In the genomic region with DNA sequence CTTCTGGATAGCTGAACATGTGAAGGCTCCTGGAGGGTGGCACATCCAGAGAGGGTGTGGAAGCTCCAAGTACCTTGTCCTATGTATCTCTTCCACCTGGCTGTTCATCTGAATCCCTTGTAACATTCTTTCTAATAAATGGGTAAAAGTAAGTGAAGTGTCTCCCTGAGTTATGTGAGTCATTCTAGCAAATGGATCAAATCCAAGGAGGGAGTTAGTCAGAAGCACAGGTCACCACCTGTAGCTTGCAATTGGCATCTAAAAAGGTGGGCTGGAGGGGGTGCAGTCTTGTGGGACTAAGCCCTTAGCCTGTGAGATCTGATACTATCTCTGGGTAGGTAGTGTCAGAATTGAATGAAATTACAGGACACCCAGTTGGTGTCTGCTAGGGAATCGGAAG, we compare ENCODE assay signal across 16 cellular contexts.
A peak's percentile ranks its signal among the peaks of the same experiment; 100 is the strongest.
DNase-seq lines count a peak whose midpoint lies in the region; ATAC-seq, FAIRE-seq and TF ChIP-seq lines count a peak whose summit lies in the region.
"Had no signal": no experiment of that assay in that cellular context is flagged by ENCODE, and none has a peak within 500 bp of the region (broad histone marks: within the 10 kb centered on the region; RNA-seq: fewer than 3 reads in every experiment).

No MANE protein-coding gene starts in this region.

- CTCF ChIA-PET in RWPE1 (lab: Yijun Ruan, JAX): no interaction called here
- CTCF ChIA-PET in endothelial cell of umbilical vein (lab: Charles Lee): interaction anchor here (0.6 to 3.7 kb wide), 11 partner anchors 8 to 131 kb away, joined by 3 to 17 read pairs (median 5); no protein-coding TSS in a partner anchor

- TF ChIP-seq POLR2A in endothelial cell of umbilical vein (IDR thresholded peaks at IDR 0.05; ENCODE audit: low read depth, low read length) (no peak), gastrocnemius medialis (IDR thresholded peaks at IDR 0.05) (no peak)

- H3K27me3 ChIP-seq in GM23248 (replicated peaks; ENCODE audit: insufficient read depth) (no peaks in the 10 kb centered on the region), endothelial cell of umbilical vein (ENCODE audit: control insufficient read depth in 2 of 2, insufficient read depth in 2 of 2, low read length in 2 of 2) (no peaks in the 10 kb centered on the region), osteoblast (ENCODE audit: insufficient read depth, low read length) (no peaks in the 10 kb centered on the region), MM.1S (replicated peaks; ENCODE audit: insufficient read depth, low read length) (0 out of 2 replicates have a peak, but pooled peaks cover 5% of the 10 kb centered on the region), gastrocnemius medialis (no peaks in the 10 kb centered on the region)
- H3K27me3 ChIP-seq: BE2C had no signal

- H3K36me3 ChIP-seq in GM23248 (ENCODE audit: low read depth) (no peaks in the 10 kb centered on the region), endothelial cell of umbilical vein (ENCODE audit: control insufficient read depth in 2 of 2, extremely low read depth in 1 of 2, insufficient read depth in 2 of 2, low read length in 2 of 2) (no peaks in the 10 kb centered on the region), osteoblast (ENCODE audit: insufficient read depth, low read length) (no peaks in the 10 kb centered on the region), MM.1S (replicated peaks; ENCODE audit: insufficient read depth, low read length) (no peaks in the 10 kb centered on the region), gastrocnemius medialis (no peaks in the 10 kb centered on the region)
- H3K36me3 ChIP-seq: BE2C, prostate gland had no signal

- H3K9me2 ChIP-seq in GM23248 (ENCODE audit: insufficient read depth) (no peaks in the 10 kb centered on the region), MM.1S (replicated peaks; ENCODE audit: insufficient read depth, low read length) (no peaks in the 10 kb centered on the region)

- TF ChIP-seq CTCF in RWPE1 (conservative IDR thresholded peaks at IDR 0.05; ENCODE audit: low read depth): no peak
- TF ChIP-seq CTCF in endothelial cell of umbilical vein (IDR thresholded peaks at IDR 0.05; ENCODE audit: extremely low read depth in 1 of 2, insufficient read depth in 1 of 2, low read depth in 1 of 2, low read length in 2 of 2): no peak
- TF ChIP-seq CTCF in osteoblast (IDR thresholded peaks at IDR 0.05; ENCODE audit: extremely low read depth, low read depth, low read length): no peak
- no peak for TF ChIP-seq CTCF in MM.1S (IDR thresholded peaks at IDR 0.05; ENCODE audit: low read length)
- TF ChIP-seq CTCF in gastrocnemius medialis (IDR thresholded peaks at IDR 0.05 in 4 of 5, conservative IDR thresholded peaks at IDR 0.05 in 1 of 5): no peak

- 64 to 69% methylated on average over 1 of the region's 1 CpG for WGBS in GM23248 (ENCODE audit: low coverage in 1 of 2, low lambda C conversion rate in 2 of 2, missing lambda C conversion rate in 2 of 2), 2 experiments

- dilution Hi-C loops in endothelial cell of umbilical vein (cut with MboI; ENCODE audit: extremely low pct_ligation_motif_present, low sequenced_read_pairs): no loop called here

- ATAC-seq in gastrocnemius medialis: no peak

- no peak overlapping the region for H3K9ac ChIP-seq in GM23248
- H3K9ac ChIP-seq in endothelial cell of umbilical vein (replicated peaks; ENCODE audit: extremely low read depth, insufficient read depth, low read length): peak overlapping the region; percentile 34
- H3K9ac ChIP-seq in MM.1S (ENCODE audit: low read length): no peak overlapping the region

- H3K4me3 ChIP-seq in GM23248: no peak overlapping the region
- no peak overlapping the region for H3K4me3 ChIP-seq in endothelial cell of umbilical vein (replicated peaks in 1 of 3; ENCODE audit: insufficient read depth in 1 of 3, low read depth in 1 of 3, low read length in 3 of 3)
- H3K4me3 ChIP-seq in osteoblast (ENCODE audit: insufficient read depth, low read length): no peak overlapping the region
- no peak overlapping the region for H3K4me3 ChIP-seq in MM.1S (ENCODE audit: low read length)
- no peak overlapping the region for H3K4me3 ChIP-seq in gastrocnemius medialis
- H3K4me3 ChIP-seq: prostate gland had no signal

- H3K4me2 ChIP-seq in GM23248 (ENCODE audit: unreplicated experiment) (peak overlapping the region; percentile 14), endothelial cell of umbilical vein (ENCODE audit: insufficient read depth, low read length) (peak overlapping the region; percentile 60), osteoblast (ENCODE audit: insufficient read depth, low read length) (no peak overlapping the region), MM.1S (ENCODE audit: low read depth, low read length) (no peak overlapping the region)

- no peaks in the 10 kb centered on the region for H4K20me1 ChIP-seq in GM23248 (ENCODE audit: insufficient read depth)
- H4K20me1 ChIP-seq in endothelial cell of umbilical vein (replicated peaks; ENCODE audit: control insufficient read depth, extremely low read depth, insufficient read depth, low read length): no peaks in the 10 kb centered on the region
- H4K20me1 ChIP-seq in osteoblast (ENCODE audit: insufficient read depth, low read length): peaks cover 27% of the 10 kb centered on the region
- no peaks in the 10 kb centered on the region for H4K20me1 ChIP-seq in MM.1S (ENCODE audit: insufficient read depth, low read length)

- no TSS peak for BruUV-seq in endothelial cell of umbilical vein (replicated peaks; lab: Mats Ljungman, UMichigan)

- H3F3A ChIP-seq in GM23248 (ENCODE audit: insufficient read depth) (peaks cover 50% of the 10 kb centered on the region), MM.1S (ENCODE audit: insufficient read depth, low read length) (peaks cover 13% of the 10 kb centered on the region)

- no peak for FAIRE-seq in endothelial cell of umbilical vein (lab: Jason Lieb, UNC)
- FAIRE-seq: GM12891, TTC549 had no signal

- H3K27ac ChIP-seq in GM23248 (no peak overlapping the region), RWPE1 (peak overlapping the region; percentile 56; the same call in 1 of the 2 replicates), endothelial cell of umbilical vein (ENCODE audit: insufficient read depth, low read depth, low read length) (peak overlapping the region; percentile 96), osteoblast (ENCODE audit: low read depth, low read length) (peak overlapping the region; percentile 32), MM.1S (ENCODE audit: low read length) (no peak overlapping the region), gastrocnemius medialis (peak overlapping the region in 1 of 4 donors; percentile 7)
- H3K27ac ChIP-seq: prostate gland had no signal

- H3K4me1 ChIP-seq in GM23248 (ENCODE audit: insufficient read depth) (peaks cover 71% of the 10 kb centered on the region), endothelial cell of umbilical vein (ENCODE audit: control insufficient read depth, extremely low read depth, insufficient read depth, low read length) (peaks cover 90% of the 10 kb centered on the region), osteoblast (ENCODE audit: insufficient read depth, low read length) (peaks cover 58% of the 10 kb centered on the region), MM.1S (ENCODE audit: low read length) (peaks cover 15% of the 10 kb centered on the region), gastrocnemius medialis (peaks cover 38 to 58% of the 10 kb centered on the region in 2 donors)
- H3K4me1 ChIP-seq: BE2C had no signal

- H3K9me3 ChIP-seq in GM23248 (ENCODE audit: low read depth) (no peaks in the 10 kb centered on the region), endothelial cell of umbilical vein (replicated peaks; ENCODE audit: control insufficient read depth, insufficient read depth, low read length) (no peaks in the 10 kb centered on the region), osteoblast (ENCODE audit: low read depth, low read length) (no peaks in the 10 kb centered on the region), MM.1S (replicated peaks; ENCODE audit: insufficient read depth, low read length) (no peaks in the 10 kb centered on the region), gastrocnemius medialis (no peaks in the 10 kb centered on the region)
- H3K9me3 ChIP-seq: BE2C, prostate gland had no signal

- intact Hi-C loops in endothelial cell of umbilical vein (cut with micrococcal nuclease) (no loop called here), gastrocnemius medialis (cut with DNase I; ENCODE audit: low total_unique reads) (no loop called here)

- DNase-seq in GM23248: peak; percentile 67
- peak; percentile 70 for DNase-seq in RWPE1 (ENCODE audit: low spot score)
- DNase-seq in endothelial cell of umbilical vein (ENCODE audit: low read depth, low spot score): peak; percentile 84
- no peak for DNase-seq in osteoblast (ENCODE audit: insufficient read length, low spot score, missing footprints)
- DNase-seq in activated effector memory CD4-positive, alpha-beta T cell treated with Interleukin-2 at 50 U/mL for 16 hours: no peak
- DNase-seq in putamen (ENCODE audit: low spot score): no peak
- no peak for DNase-seq in MM.1S
- no peak for DNase-seq in gastrocnemius medialis
- DNase-seq: activated effector memory CD4-positive, alpha-beta T cell treated with anti-CD3 and anti-CD28 coated beads, Interleukin-2, amount 50 U/mL, for 16 hours; BE2C; islet precursor cell; NCI-H2171; substantia nigra had no signal

- in situ Hi-C loops in GM23248 (cut with MboI) (no loop called here), gastrocnemius medialis (cut with MboI; ENCODE audit: low sequenced_read_pairs in 4 of 4) (no loop called here)

- H3K79me2 ChIP-seq in GM23248 (ENCODE audit: insufficient read depth): peaks cover 98% of the 10 kb centered on the region
- peaks cover 80% of the 10 kb centered on the region for H3K79me2 ChIP-seq in endothelial cell of umbilical vein (ENCODE audit: control insufficient read depth, insufficient read depth, low read length)
- H3K79me2 ChIP-seq in osteoblast (ENCODE audit: insufficient read depth, low read length): peaks cover 90% of the 10 kb centered on the region
- H3K79me2 ChIP-seq in MM.1S (ENCODE audit: low read length): no peaks in the 10 kb centered on the region

- no peaks in the 10 kb centered on the region for H3K9me1 ChIP-seq in endothelial cell of umbilical vein (replicated peaks; ENCODE audit: control insufficient read depth, extremely low read depth, insufficient read depth, low read length)

- H2AFZ ChIP-seq in GM23248 (no peak overlapping the region), endothelial cell of umbilical vein (ENCODE audit: low read depth, low read length) (no peak overlapping the region), osteoblast (ENCODE audit: low read length) (no peak overlapping the region), MM.1S (ENCODE audit: low read length) (no peak overlapping the region)

- POLR2A ChIA-PET in RWPE1 (lab: Yijun Ruan, JAX; ENCODE audit: low non-redundant PET) (no interaction called here), endothelial cell of umbilical vein (lab: Charles Lee) (interaction anchor here (0.6 to 1.0 kb wide), 2 partner anchors 21 to 35 kb away, joined by 3 read pairs; no protein-coding TSS in a partner anchor)

TF ChIP-seq in endothelial cell of umbilical vein, 7 proteins besides CTCF, POLR2A, EP300 and RAD21 (continues in another document):
- TF ChIP-seq EZH2 (IDR thresholded peaks at IDR 0.05; ENCODE audit: borderline replicate concordance, low read depth, low read length, severe bottlenecking): no peak
- TF ChIP-seq, protein P1, sequence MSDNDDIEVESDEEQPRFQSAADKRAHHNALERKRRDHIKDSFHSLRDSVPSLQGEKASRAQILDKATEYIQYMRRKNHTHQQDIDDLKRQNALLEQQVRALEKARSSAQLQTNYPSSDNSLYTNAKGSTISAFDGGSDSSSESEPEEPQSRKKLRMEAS (IDR thresholded peaks at IDR 0.05; ENCODE audit: insufficient read depth, insufficient read length): no peak

Comparison
In these comparisons a context has a peak if more than half of its experiments do, and no peak if none do; other contexts are left out.
1. DNase-seq: peak in GM23248 (single experiment), RWPE1 (single experiment) and endothelial cell of umbilical vein (single experiment); none in osteoblast (single experiment), activated effector memory CD4-positive, alpha-beta T cell treated with Interleukin-2 at 50 U/mL for 16 hours (single experiment), putamen (single experiment), MM.1S (single experiment) and gastrocnemius medialis (0 of 2).
2. H3K27ac ChIP-seq: peak in RWPE1 (single experiment), endothelial cell of umbilical vein (single experiment) and osteoblast (single experiment); none in GM23248 (single experiment) and MM.1S (single experiment).
3. H3K4me2 ChIP-seq: peak in GM23248 (single experiment) and endothelial cell of umbilical vein (single experiment); none in osteoblast (single experiment) and MM.1S (single experiment).